9 cellular contexts compared by ENCODE assay signal in genomic region chr2:207352978-207353377, GRCh38.
DNase-seq lines count a peak whose midpoint lies in the region; ATAC-seq, FAIRE-seq and TF ChIP-seq lines count a peak whose summit lies in the region.
"Had no signal": no experiment of that assay in that cellular context is flagged by ENCODE, and none has a peak within 500 bp of the region (broad histone marks: within the 10 kb centered on the region; RNA-seq: fewer than 3 reads in every experiment).

No MANE protein-coding gene starts in this region.

- H3K9me1 ChIP-seq in keratinocyte (ENCODE audit: control insufficient read depth, extremely low read depth, insufficient read depth, low read length), result no peaks in the 10 kb centered on the region

- no peak for TF ChIP-seq EP300 in SK-N-SH (IDR thresholded peaks at IDR 0.05; ENCODE audit: borderline replicate concordance in 1 of 2, low read depth in 1 of 2, low read length in 1 of 2)

- dilution Hi-C loops in keratinocyte (cut with MboI; ENCODE audit: extremely low pct_ligation_motif_present, low sequenced_read_pairs), result no loop called here

- 90% methylated on average over 2 of the region's 2 CpGs for WGBS in SK-N-SH (ENCODE audit: low lambda C conversion rate)

- peak; percentile 74 for ATAC-seq in activated CD4-positive, alpha-beta T cell treated with anti-CD3 and anti-CD28 coated beads for 36 hours
- peak; percentile 86 for ATAC-seq in HG02610 (IDR thresholded peaks at IDR 0.05; ENCODE audit: unreplicated experiment)

- H3K4me3 Mint-ChIP-seq in activated CD4-positive, alpha-beta T cell treated with anti-CD3 and anti-CD28 coated beads for 36 hours, result no peak overlapping the region

- H3K4me2 ChIP-seq in SK-N-SH (no peak overlapping the region), keratinocyte (ENCODE audit: control insufficient read depth, extremely low read depth, insufficient read depth, low read depth, low read length) (no peak overlapping the region)

- H3K79me2 ChIP-seq in SK-N-SH (ENCODE audit: insufficient read depth), result no peaks in the 10 kb centered on the region
- no peaks in the 10 kb centered on the region for H3K79me2 ChIP-seq in keratinocyte (ENCODE audit: control insufficient read depth, insufficient read depth, low read length)

- FAIRE-seq in keratinocyte (lab: Jason Lieb, UNC), result peak; percentile 60

- CTCF ChIA-PET in activated CD4-positive, alpha-beta T cell treated with anti-CD3 and anti-CD28 coated beads for 36 hours (lab: Charles Lee), result interaction anchor here (0.7 to 0.8 kb wide), 2 partner anchors 14 to 65 kb away, joined by 3 read pairs; no protein-coding TSS in a partner anchor
- CTCF ChIA-PET in SK-N-SH (lab: Yijun Ruan, JAX), result no interaction called here

- H3K4me3 ChIP-seq in SK-N-SH (ENCODE audit: low read depth in 2 of 2, low read length in 1 of 2), result no peak overlapping the region
- no peak overlapping the region for H3K4me3 ChIP-seq in keratinocyte (ENCODE audit: control insufficient read depth in 2 of 3, extremely low read depth in 1 of 3, insufficient read depth in 2 of 3, low read depth in 1 of 3, low read length in 3 of 3)

- H3K27ac Mint-ChIP-seq in activated CD4-positive, alpha-beta T cell treated with anti-CD3 and anti-CD28 coated beads for 36 hours, result no peak overlapping the region

- TF ChIP-seq RAD21 in SK-N-SH (IDR thresholded peaks at IDR 0.05; ENCODE audit: low read length), result no peak

- peaks cover 0 to 4% of the 10 kb centered on the region in 2 experiments; a peak in 1 of 4 replicates for H3K4me1 ChIP-seq in SK-N-SH (ENCODE audit: control insufficient read depth in 1 of 2, insufficient read depth in 2 of 2, low read depth in 1 of 2, low read length in 1 of 2)
- H3K4me1 ChIP-seq in keratinocyte (ENCODE audit: control insufficient read depth, extremely low read depth, insufficient read depth, low read length), result no peaks in the 10 kb centered on the region
- H3K4me1 ChIP-seq: Caco-2 had no signal

- H3K36me3 Mint-ChIP-seq in activated CD4-positive, alpha-beta T cell treated with anti-CD3 and anti-CD28 coated beads for 36 hours (ENCODE audit: low read depth), result no peaks in the 10 kb centered on the region

- H3K9me3 ChIP-seq in SK-N-SH, result no peaks in the 10 kb centered on the region
- no peaks in the 10 kb centered on the region for H3K9me3 ChIP-seq in keratinocyte (ENCODE audit: control insufficient read depth, low read depth, low read length)
- H3K9me3 ChIP-seq: Caco-2 had no signal

- POLR2A ChIA-PET in activated CD4-positive, alpha-beta T cell treated with anti-CD3 and anti-CD28 coated beads for 36 hours (lab: Charles Lee), result no interaction called here
- POLR2A ChIA-PET in SK-N-SH (lab: Yijun Ruan, JAX), result no interaction called here

- no peaks in the 10 kb centered on the region for H3F3A ChIP-seq in SK-N-SH (replicated peaks; ENCODE audit: insufficient read depth)

- H3K4me1 Mint-ChIP-seq in activated CD4-positive, alpha-beta T cell treated with anti-CD3 and anti-CD28 coated beads for 36 hours, result peaks cover 8% of the 10 kb centered on the region

- H3K27me3 ChIP-seq in SK-N-SH (ENCODE audit: insufficient read depth), result no peaks in the 10 kb centered on the region
- H3K27me3 ChIP-seq in keratinocyte (ENCODE audit: control insufficient read depth, extremely low read depth, insufficient read depth, low read length), result no peaks in the 10 kb centered on the region

- H2AFZ ChIP-seq in SK-N-SH (ENCODE audit: low read depth), result no peak overlapping the region
- no peak overlapping the region for H2AFZ ChIP-seq in keratinocyte (ENCODE audit: control insufficient read depth, low read length)

- TF ChIP-seq CTCF in SK-N-SH (IDR thresholded peaks at IDR 0.05) (no peak), keratinocyte (optimal IDR thresholded peaks at IDR 0.05 in 1 of 3, IDR thresholded peaks at IDR 0.05 in 1 of 3, conservative IDR thresholded peaks at IDR 0.05 in 1 of 3; ENCODE audit: extremely low read depth in 1 of 3, insufficient read depth in 2 of 3, low read length in 3 of 3) (peak in 1 of 3 experiments; percentile 14)

- H3K27me3 Mint-ChIP-seq in activated CD4-positive, alpha-beta T cell treated with anti-CD3 and anti-CD28 coated beads for 36 hours, result peaks cover 2% of the 10 kb centered on the region

- H3K9me3 Mint-ChIP-seq in activated CD4-positive, alpha-beta T cell treated with anti-CD3 and anti-CD28 coated beads for 36 hours (ENCODE audit: low read depth), result no peaks in the 10 kb centered on the region

- H3K36me3 ChIP-seq in SK-N-SH (replicated peaks in 1 of 2; ENCODE audit: control insufficient read depth in 1 of 2, insufficient read depth in 2 of 2, low read length in 1 of 2), result no peaks in the 10 kb centered on the region
- H3K36me3 ChIP-seq in keratinocyte (ENCODE audit: control insufficient read depth in 2 of 2, extremely low read depth in 1 of 2, insufficient read depth in 2 of 2, low read length in 2 of 2), result no peaks in the 10 kb centered on the region

- intact Hi-C loops in activated CD4-positive, alpha-beta T cell treated with anti-CD3 and anti-CD28 coated beads for 36 hours (cut with DNase I, micrococcal nuclease), result loop anchor here in 1 of 2 experiments (10.0 kb wide), 1 partner anchor 368 kb away; no protein-coding TSS in a partner anchor

- no peaks in the 10 kb centered on the region for H4K20me1 ChIP-seq in SK-N-SH (ENCODE audit: insufficient read depth)
- H4K20me1 ChIP-seq in keratinocyte (ENCODE audit: control insufficient read depth, extremely low read depth, insufficient read depth, low read length), result no peaks in the 10 kb centered on the region

- H3K27ac ChIP-seq in SK-N-SH (ENCODE audit: low read depth in 2 of 2, low read length in 1 of 2) (no peak overlapping the region), keratinocyte (ENCODE audit: control insufficient read depth, insufficient read depth, low read length) (no peak overlapping the region)

- DNase-seq in activated CD4-positive, alpha-beta T cell treated with anti-CD3 and anti-CD28 coated beads for 36 hours, result peak; percentile 46
- no peak for DNase-seq in activated CD4-positive, alpha-beta T cell treated with anti-CD3 and anti-CD28 coated beads, Interleukin-2, amount 50 U/mL, for 4 hours
- DNase-seq in SK-N-SH, result no peak
- DNase-seq in keratinocyte (ENCODE audit: low read depth, low spot score), result no peak
- DNase-seq in amniotic stem cell (lab: John Stamatoyannopoulos, UW), result no peak
- no peak for DNase-seq in cortex of kidney (lab: John Stamatoyannopoulos, UW)
- DNase-seq in NOMO-1 treated with dmso at 0.1 percent for 144 hours (lab: John Stamatoyannopoulos, UW; ENCODE audit: unreplicated experiment), result no peak

- H3K9ac ChIP-seq in SK-N-SH (no peak overlapping the region), keratinocyte (ENCODE audit: control insufficient read depth, extremely low read depth, insufficient read depth, low read length) (no peak overlapping the region)

- H3K9me2 ChIP-seq in SK-N-SH, result no peaks in the 10 kb centered on the region

TF ChIP-seq in SK-N-SH, 30 proteins besides CTCF, POLR2A, EP300 and RAD21:
- no peak for TF ChIP-seq PBX3 (IDR thresholded peaks at IDR 0.05)
- peak; percentile 57; the same call in 1 of the 2 replicates for TF ChIP-seq USF1 (IDR thresholded peaks at IDR 0.05; ENCODE audit: borderline replicate concordance, low read depth)
